In the genomic region with DNA sequence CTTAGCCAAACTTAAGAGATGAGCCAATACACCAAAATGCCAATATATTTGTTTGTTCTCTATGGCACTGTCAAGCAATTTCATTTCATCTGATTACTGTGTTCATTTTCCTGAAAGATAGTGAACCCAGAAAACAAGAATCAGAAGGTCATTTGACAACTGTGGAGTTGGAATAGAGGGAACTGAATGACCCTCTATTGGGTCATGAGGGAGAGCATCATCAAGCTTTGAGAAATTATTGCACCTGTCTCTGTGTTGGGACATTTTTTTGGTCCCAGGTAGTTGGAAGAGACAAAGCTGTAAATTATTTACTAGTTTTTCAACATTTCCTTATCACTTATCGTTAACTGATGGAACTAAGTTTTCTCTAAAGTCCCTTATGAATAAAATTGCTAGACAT, we compare ENCODE assay signal across 23 cellular contexts.
DNase-seq lines count a peak whose midpoint lies in the region; ATAC-seq, FAIRE-seq and TF ChIP-seq lines count a peak whose summit lies in the region.
"Had no signal": no experiment of that assay in that cellular context is flagged by ENCODE, and none has a peak within 500 bp of the region (broad histone marks: within the 10 kb centered on the region; RNA-seq: fewer than 3 reads in every experiment).

No MANE protein-coding gene starts in this region.

- 26% methylated on average over 1 of the region's 1 CpG for WGBS in liver
- WGBS in HepG2 (ENCODE audit: low lambda C conversion rate) = 0% methylated on average over 1 of the region's 1 CpG
- 20% methylated on average over 1 of the region's 1 CpG for WGBS in right lobe of liver (ENCODE audit: insufficient coverage, low coverage, low lambda C conversion rate, missing lambda C conversion rate)
- 89% methylated on average over 1 of the region's 1 CpG for WGBS in upper lobe of left lung, 2 donors

- no peaks in the 10 kb centered on the region for H3K9me3 ChIP-seq in liver (ENCODE audit: control insufficient read depth in 4 of 4, low read length in 3 of 4)
- H3K9me3 ChIP-seq in HepG2 (ENCODE audit: low read length) = no peaks in the 10 kb centered on the region
- no peaks in the 10 kb centered on the region for H3K9me3 ChIP-seq in right lobe of liver
- no peaks in the 10 kb centered on the region for H3K9me3 ChIP-seq in skeletal muscle tissue (ENCODE audit: control insufficient read depth in 3 of 3, low read length in 3 of 3)
- H3K9me3 ChIP-seq in upper lobe of left lung = no peaks in the 10 kb centered on the region
- no peaks in the 10 kb centered on the region for H3K9me3 ChIP-seq in left lung
- H3K9me3 ChIP-seq: A549; BE2C; BLaER1 treated with 17β-estradiol and CSF1 and Interleukin-3, amounts not matched to agents 10 nM and 100 nM had no signal

- TF ChIP-seq RAD21 in liver (IDR thresholded peaks at IDR 0.05) (peak; percentile 47 to 49), HepG2 (CRISPR knock-in tag; IDR thresholded peaks at IDR 0.05) (no peak)

- TF ChIP-seq POLR2A in HepG2 (IDR thresholded peaks at IDR 0.05; ENCODE audit: insufficient read depth in 1 of 2, low read depth in 2 of 2, low read length in 2 of 2) (no peak), right lobe of liver (IDR thresholded peaks at IDR 0.05) (no peak), upper lobe of left lung (IDR thresholded peaks at IDR 0.05) (no peak)

- no peak for ATAC-seq in HepG2
- ATAC-seq in right lobe of liver = peak; percentile 39 to 71 (median 46)
- no peak for ATAC-seq in upper lobe of left lung (ENCODE audit: low FRiP score in 2 of 2)
- no peak for ATAC-seq in GM18909 (IDR thresholded peaks at IDR 0.05; ENCODE audit: poor library complexity, unreplicated experiment)
- ATAC-seq in left lung = no peak
- ATAC-seq: A549, GM12878, GM23338, HCT116 had no signal

- no TSS peak for BruUV-seq in HepG2 (replicated peaks; lab: Mats Ljungman, UMichigan)

- TF ChIP-seq EP300 in HepG2 (IDR thresholded peaks at IDR 0.05; ENCODE audit: low read depth in 2 of 2, low read length in 2 of 2) (no peak), HepG2 (CRISPR knock-in tag; IDR thresholded peaks at IDR 0.05; ENCODE audit: borderline replicate concordance) (no peak), upper lobe of left lung (IDR thresholded peaks at IDR 0.05) (no peak)

- CTCF ChIA-PET in HepG2 (lab: Yijun Ruan, JAX; ENCODE audit: low intra/inter-chr PET ratio, low total read pairs) = no interaction called here

- H3K4me3 ChIP-seq in liver (ENCODE audit: low read depth in 1 of 3, low read length in 3 of 3) = no peak overlapping the region
- no peak overlapping the region for H3K4me3 ChIP-seq in HepG2 (replicated peaks in 1 of 3; ENCODE audit: insufficient read depth in 1 of 3, low read depth in 2 of 3, low read length in 3 of 3)
- no peak overlapping the region for H3K4me3 ChIP-seq in right lobe of liver
- no peak overlapping the region for H3K4me3 ChIP-seq in skeletal muscle tissue (ENCODE audit: low read length in 3 of 3)
- no peak overlapping the region for H3K4me3 ChIP-seq in upper lobe of left lung
- H3K4me3 ChIP-seq in left lung = no peak overlapping the region
- H3K4me3 ChIP-seq: A549; BLaER1 treated with 17β-estradiol and CSF1 and Interleukin-3, amounts not matched to agents 10 nM and 100 nM; GM12878; GM23338 had no signal

- H3K9ac ChIP-seq in liver (ENCODE audit: low read depth in 1 of 2, low read length in 2 of 2) (no peak overlapping the region), HepG2 (ENCODE audit: insufficient read depth, low read depth, low read length) (no peak overlapping the region), skeletal muscle tissue (ENCODE audit: low read depth in 1 of 3, low read length in 3 of 3) (no peak overlapping the region)
- H3K9ac ChIP-seq: BLaER1 treated with 17β-estradiol and CSF1 and Interleukin-3, amounts not matched to agents 10 nM and 100 nM had no signal

- H3K79me2 ChIP-seq in HepG2 (ENCODE audit: insufficient read depth, low read length) = no peaks in the 10 kb centered on the region

- POLR2A ChIA-PET in HepG2 (lab: Yijun Ruan, JAX) = no interaction called here

- H3K36me3 ChIP-seq in liver (ENCODE audit: control insufficient read depth in 4 of 4, insufficient read depth in 3 of 4, low read depth in 1 of 4, low read length in 3 of 4) = no peaks in the 10 kb centered on the region
- no peaks in the 10 kb centered on the region for H3K36me3 ChIP-seq in HepG2 (replicated peaks in 1 of 2; ENCODE audit: control insufficient read depth in 1 of 2, insufficient read depth in 2 of 2, low read length in 2 of 2)
- no peaks in the 10 kb centered on the region for H3K36me3 ChIP-seq in right lobe of liver
- no peaks in the 10 kb centered on the region for H3K36me3 ChIP-seq in skeletal muscle tissue (ENCODE audit: control insufficient read depth in 3 of 3, insufficient read depth in 3 of 3, low read length in 3 of 3)
- no peaks in the 10 kb centered on the region for H3K36me3 ChIP-seq in upper lobe of left lung
- no peaks in the 10 kb centered on the region for H3K36me3 ChIP-seq in left lung
- H3K36me3 ChIP-seq: BE2C; BLaER1 treated with 17β-estradiol and CSF1 and Interleukin-3, amounts not matched to agents 10 nM and 100 nM had no signal

- H3K4me1 ChIP-seq in liver (ENCODE audit: control insufficient read depth in 4 of 4, insufficient read depth in 4 of 4, low read length in 3 of 4) (peaks cover 25 to 64% (median 34%) of the 10 kb centered on the region in 4 donors), HepG2 (ENCODE audit: insufficient read depth, low read length) (no peaks in the 10 kb centered on the region), right lobe of liver (peaks cover 0 to 93% (median 20%) of the 10 kb centered on the region in 4 donors), skeletal muscle tissue (ENCODE audit: control insufficient read depth in 3 of 3, insufficient read depth in 3 of 3, low read length in 3 of 3) (peaks cover 17 to 40% (median 30%) of the 10 kb centered on the region in 3 donors), upper lobe of left lung (peaks cover 0 to 3% (median 0%) of the 10 kb centered on the region in 4 donors), left lung (no peaks in the 10 kb centered on the region)
- H3K4me1 ChIP-seq: A549, BE2C had no signal

- no peaks in the 10 kb centered on the region for H4K20me1 ChIP-seq in HepG2 (ENCODE audit: insufficient read depth, low read length)
- H4K20me1 ChIP-seq: BLaER1 treated with 17β-estradiol and CSF1 and Interleukin-3, amounts not matched to agents 10 nM and 100 nM had no signal

- in situ Hi-C loops in HepG2 (cut with HindIII; ENCODE audit: extremely low pct_ligation_motif_present, low pct_unique_long_range_greater_than_20kb) = no loop called here

- TF ChIP-seq CTCF in liver (IDR thresholded peaks at IDR 0.05; ENCODE audit: low read depth, low read length, missing input control) (no peak), HepG2 (CRISPR knock-in tag; IDR thresholded peaks at IDR 0.05) (no peak), right lobe of liver (IDR thresholded peaks at IDR 0.05) (no peak), upper lobe of left lung (IDR thresholded peaks at IDR 0.05) (no peak), left lung (IDR thresholded peaks at IDR 0.05) (no peak)

- no peak for FAIRE-seq in HepG2 (lab: Jason Lieb, UNC)
- FAIRE-seq: A549, GM12878 had no signal

- peak overlapping the region; percentile 70 to 75 for H3K27ac ChIP-seq in liver (ENCODE audit: low read depth in 1 of 2, low read length in 2 of 2)
- H3K27ac ChIP-seq in HepG2 (ENCODE audit: extremely low read length, insufficient read depth, low read length) = no peak overlapping the region
- peak overlapping the region; percentile 65 to 83 (median 67) for H3K27ac ChIP-seq in right lobe of liver
- H3K27ac ChIP-seq in skeletal muscle tissue (ENCODE audit: low read depth, low read length) = peak overlapping the region; percentile 16
- H3K27ac ChIP-seq in upper lobe of left lung = no peak overlapping the region
- H3K27ac ChIP-seq in left lung = no peak overlapping the region
- H3K27ac ChIP-seq: A549; BLaER1 treated with 17β-estradiol and CSF1 and Interleukin-3, amounts not matched to agents 10 nM and 100 nM had no signal

- no peak overlapping the region for H2AFZ ChIP-seq in HepG2 (ENCODE audit: low read length)
- H2AFZ ChIP-seq: GM23338 had no signal

- intact Hi-C loops in HepG2 (cut with micrococcal nuclease; ENCODE audit: unreplicated experiment) = no loop called here
- intact Hi-C loops in right lobe of liver (cut with DNase I) = no loop called here
- intact Hi-C loops in left lung (cut with DNase I) = no loop called here

- DNase-seq in HepG2 (ENCODE audit: low spot score) = no peak
- DNase-seq in right lobe of liver = no peak
- no peak for DNase-seq in upper lobe of left lung
- no peak for DNase-seq in left lung
- DNase-seq: 8988T; ACHN; AML-193; BE2C; CD4-positive, alpha-beta T cell; CD8-positive, alpha-beta memory T cell; DMS 273 treated with DMSO at 0.1 percent for 48 hours; DMS79; EL; GDM1; H9 had no signal

- H3K27me3 ChIP-seq in liver (ENCODE audit: control insufficient read depth in 4 of 4, insufficient read depth in 4 of 4, low read length in 3 of 4) (no peaks in the 10 kb centered on the region), HepG2 (ENCODE audit: control insufficient read depth in 1 of 2, insufficient read depth in 2 of 2, low read length in 2 of 2) (no peaks in the 10 kb centered on the region), right lobe of liver (no peaks in the 10 kb centered on the region), skeletal muscle tissue (ENCODE audit: control insufficient read depth in 3 of 3, insufficient read depth in 3 of 3, low read length in 3 of 3) (no peaks in the 10 kb centered on the region), upper lobe of left lung (no peaks in the 10 kb centered on the region), left lung (no peaks in the 10 kb centered on the region)
- H3K27me3 ChIP-seq: BE2C; BLaER1 treated with 17β-estradiol and CSF1 and Interleukin-3, amounts not matched to agents 10 nM and 100 nM had no signal

- H3K4me2 ChIP-seq in HepG2 (ENCODE audit: low read depth, low read length) = no peak overlapping the region
- H3K4me2 ChIP-seq: A549; BLaER1 treated with 17β-estradiol and CSF1 and Interleukin-3, amounts not matched to agents 10 nM and 100 nM; GM23338 had no signal

TF ChIP-seq in liver, 16 proteins besides CTCF, POLR2A, EP300 and RAD21 (continues in another document):
- TF ChIP-seq HNF4A (conservative IDR thresholded peaks at IDR 0.05) (peak; percentile 69 to 79), FOXA1 (IDR thresholded peaks at IDR 0.05) (peak; percentile 38), NR2F2 (IDR thresholded peaks at IDR 0.05) (no peak)
- TF ChIP-seq, protein P1, sequence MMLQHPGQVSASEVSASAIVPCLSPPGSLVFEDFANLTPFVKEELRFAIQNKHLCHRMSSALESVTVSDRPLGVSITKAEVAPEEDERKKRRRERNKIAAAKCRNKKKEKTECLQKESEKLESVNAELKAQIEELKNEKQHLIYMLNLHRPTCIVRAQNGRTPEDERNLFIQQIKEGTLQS (IDR thresholded peaks at IDR 0.05) = peak; percentile 63

Comparison
In these comparisons a context has a peak if more than half of its experiments do, and no peak if none do; other contexts are left out.
1. H3K27ac ChIP-seq: peak in liver (2 of 2), right lobe of liver (3 of 3) and skeletal muscle tissue (single experiment); none in HepG2 (single experiment), upper lobe of left lung (0 of 4) and left lung (0 of 2).
2. ATAC-seq: peak in right lobe of liver (4 of 4); none in HepG2 (single experiment), upper lobe of left lung (0 of 2), GM18909 (single experiment) and left lung (single experiment).